ENCODE assay signal across 9 cellular contexts in genomic region chr20:32017711-32018251, GRCh38. TPM values are rescaled to one million over a fixed set of nuclear protein-coding genes. Genes with fewer than 3 reads are reported as not detected.
A peak's percentile ranks its signal among the peaks of the same experiment; 100 is the strongest.
DNase-seq lines count a peak whose midpoint lies in the region; ATAC-seq and TF ChIP-seq lines count a peak whose summit lies in the region.
"Had no signal": no experiment of that assay in that cellular context is flagged by ENCODE, and none has a peak within 500 bp of the region (broad histone marks: within the 10 kb centered on the region; RNA-seq: fewer than 3 reads in every experiment).

No MANE protein-coding gene starts in this region.

- H3K27me3 ChIP-seq in cardiac muscle cell (peaks cover 9% of the 10 kb centered on the region), NT2/D1 (ENCODE audit: insufficient read depth, insufficient read length) (peaks cover 11% of the 10 kb centered on the region), mesendoderm (ENCODE audit: insufficient read depth, low read length, poor library complexity) (no peaks in the 10 kb centered on the region)

- H2AK5ac ChIP-seq in mesendoderm (ENCODE audit: low read length): no peak overlapping the region

- no peaks in the 10 kb centered on the region for H3K9me3 ChIP-seq in cardiac muscle cell (ENCODE audit: low read depth)
- no peaks in the 10 kb centered on the region for H3K9me3 ChIP-seq in NT2/D1 (ENCODE audit: insufficient read depth, low read length)

- no peak overlapping the region for H4K5ac ChIP-seq in mesendoderm (ENCODE audit: low read length)

- intact Hi-C loops in Right ventricle myocardium superior (cut with DNase I): no loop called here

- H2BK15ac ChIP-seq in mesendoderm (replicated peaks; ENCODE audit: low read depth): no peak overlapping the region

- peak overlapping the region; percentile 13 for H3K4me2 ChIP-seq in mesendoderm (ENCODE audit: low read length)

- H3K27ac Mint-ChIP-seq in activated naive CD4-positive, alpha-beta T cell treated with anti-CD3 and anti-CD28 coated beads, Interleukin-2, amount 50 U/mL, for 72 hours: no peak overlapping the region

- H3K27ac ChIP-seq in cardiac muscle cell (no peak overlapping the region), mesendoderm (ENCODE audit: low read depth, low read length) (no peak overlapping the region)

- no peak overlapping the region for H3K23ac ChIP-seq in mesendoderm (ENCODE audit: low read length)

- DNase-seq in cardiac muscle cell (ENCODE audit: low read depth in 1 of 2, low spot score in 1 of 2): peak in 1 of 2 donors; percentile 55
- DNase-seq in Right ventricle myocardium superior: no peak
- DNase-seq in NT2/D1 (ENCODE audit: low read depth, low spot score): no peak
- DNase-seq in activated naive CD4-positive, alpha-beta T cell treated with anti-CD3 and anti-CD28 coated beads, Interleukin-2, amount 50 U/mL, for 72 hours (ENCODE audit: low spot score in 2 of 2): peak in 1 of 2 donors; percentile 47
- DNase-seq in mesendoderm: peak; percentile 95
- no peak for DNase-seq in globus pallidus (ENCODE audit: low spot score)
- no peak for DNase-seq in A172 (ENCODE audit: low spot score)
- DNase-seq in AML-193 (lab: John Stamatoyannopoulos, UW): no peak

- H3K4me3 ChIP-seq in cardiac muscle cell: peak overlapping the region; percentile 62
- peak overlapping the region; percentile 51 for H3K4me3 ChIP-seq in NT2/D1 (ENCODE audit: insufficient read length, low read depth)
- H3K4me3 ChIP-seq in mesendoderm (ENCODE audit: low read length): no peak overlapping the region

- no peaks in the 10 kb centered on the region for H3K79me1 ChIP-seq in mesendoderm (ENCODE audit: low read length)

- no peak for ATAC-seq in Right ventricle myocardium superior (ENCODE audit: poor library complexity)
- peak; percentile 9 to 39 for ATAC-seq in activated naive CD4-positive, alpha-beta T cell treated with anti-CD3 and anti-CD28 coated beads, Interleukin-2, amount 50 U/mL, for 72 hours

- no peak overlapping the region for H2BK5ac ChIP-seq in mesendoderm (ENCODE audit: low read length)

- no peaks in the 10 kb centered on the region for H3K79me2 ChIP-seq in mesendoderm (ENCODE audit: control insufficient read depth, insufficient read depth, low read length)

- H3K18ac ChIP-seq in mesendoderm (ENCODE audit: low read length): no peak overlapping the region

- H3K56ac ChIP-seq in mesendoderm (ENCODE audit: low read length): no peak overlapping the region

- no peak overlapping the region for H2BK120ac ChIP-seq in mesendoderm (ENCODE audit: low read depth, low read length)

- no peak overlapping the region for H4K8ac ChIP-seq in mesendoderm (ENCODE audit: low read depth, low read length)

- H3K9ac ChIP-seq in NT2/D1 (ENCODE audit: insufficient read length, low read depth): peak overlapping the region; percentile 74
- no peak overlapping the region for H3K9ac ChIP-seq in mesendoderm (ENCODE audit: low read length)

- no peaks in the 10 kb centered on the region for H3K4me1 ChIP-seq in cardiac muscle cell (ENCODE audit: low read depth)
- peaks cover 4% of the 10 kb centered on the region for H3K4me1 ChIP-seq in NT2/D1 (ENCODE audit: insufficient read depth, insufficient read length)
- no peaks in the 10 kb centered on the region for H3K4me1 ChIP-seq in mesendoderm (ENCODE audit: control insufficient read depth, low read depth, low read length)

- no peak overlapping the region for H3K4ac ChIP-seq in mesendoderm (ENCODE audit: low read depth, low read length)

- no peak for TF ChIP-seq CTCF in cardiac muscle cell (IDR thresholded peaks at IDR 0.05; ENCODE audit: low read depth, low read length)

- no CpG with 5 or more reads among the region's 35 CpGs for WGBS in mesendoderm (ENCODE audit: extremely low coverage, insufficient coverage, low lambda C conversion rate)

- peaks cover 5% of the 10 kb centered on the region in 2 donors for H3K36me3 Mint-ChIP-seq in activated naive CD4-positive, alpha-beta T cell treated with anti-CD3 and anti-CD28 coated beads, Interleukin-2, amount 50 U/mL, for 72 hours

- no peaks in the 10 kb centered on the region for H3K36me3 ChIP-seq in cardiac muscle cell
- H3K36me3 ChIP-seq in NT2/D1 (ENCODE audit: insufficient read depth, insufficient read length, low read length): no peaks in the 10 kb centered on the region
- H3K36me3 ChIP-seq in mesendoderm (ENCODE audit: control insufficient read depth, insufficient read depth, low read length): no peaks in the 10 kb centered on the region

- H3K9me3 Mint-ChIP-seq in activated naive CD4-positive, alpha-beta T cell treated with anti-CD3 and anti-CD28 coated beads, Interleukin-2, amount 50 U/mL, for 72 hours: no peaks in the 10 kb centered on the region

RNA-seq across cellular contexts. Expression of gene CCM2L, which starts 7.5 kb away (rescaled TPM):
- total RNA-seq in cardiac muscle cell (0.69 and 0.92 TPM in 2 replicates), Right ventricle myocardium superior (8.5 TPM)
- 0.35 and 0.79 TPM in 2 replicates for polyA plus RNA-seq in cardiac muscle cell
- not detected for total RNA-seq in activated naive CD4-positive, alpha-beta T cell treated with anti-CD3 and anti-CD28 coated beads, Interleukin-2, amount 50 U/mL, for 72 hours
- polyA plus RNA-seq in mesendoderm (2013, experiment 1 of 2): 1.4 TPM
- polyA plus RNA-seq in mesendoderm (2013, experiment 2 of 2): 1.3 TPM
- total RNA-seq in A172 (2014; rRNA removed; shearing (Covaris generic)): not detected in 2 replicates
- polyA plus RNA-seq: BJ had no signal

RNA-seq across cellular contexts. Expression of gene HCK, which starts 34.3 kb away (rescaled TPM):
- total RNA-seq in cardiac muscle cell: not detected in 2 replicates
- not detected in 2 replicates for polyA plus RNA-seq in cardiac muscle cell
- total RNA-seq in Right ventricle myocardium superior: 4.9 TPM
- total RNA-seq in activated naive CD4-positive, alpha-beta T cell treated with anti-CD3 and anti-CD28 coated beads, Interleukin-2, amount 50 U/mL, for 72 hours: under 1 TPM in 1 of 2 donors, not detected in 1; 0.16 TPM
- polyA plus RNA-seq in mesendoderm (2013, experiment 1 of 2): 0.07 TPM
- 0.15 TPM for polyA plus RNA-seq in mesendoderm (2013, experiment 2 of 2)
- total RNA-seq in A172 (2014; rRNA removed; shearing (Covaris generic)): not detected in 2 replicates

RNA-seq across cellular contexts. Expression of gene XKR7, which starts 49.8 kb away (rescaled TPM):
- total RNA-seq in cardiac muscle cell (0.03 and 0.04 TPM in 2 replicates), Right ventricle myocardium superior (not detected)
- polyA plus RNA-seq in cardiac muscle cell: 0.02 TPM in 1 of 2 replicates, not detected in the other
- total RNA-seq in activated naive CD4-positive, alpha-beta T cell treated with anti-CD3 and anti-CD28 coated beads, Interleukin-2, amount 50 U/mL, for 72 hours: under 1 TPM in 1 of 2 donors, not detected in 1; 0.09 TPM
- polyA plus RNA-seq in mesendoderm (2013, experiment 1 of 2): 0.67 TPM
- polyA plus RNA-seq in mesendoderm (2013, experiment 2 of 2): 0.62 TPM
- total RNA-seq in A172 (2014; rRNA removed; shearing (Covaris generic)): not detected in 2 replicates
